Comparison of ENCODE assay signal across 1 cellular context in the genomic region with DNA sequence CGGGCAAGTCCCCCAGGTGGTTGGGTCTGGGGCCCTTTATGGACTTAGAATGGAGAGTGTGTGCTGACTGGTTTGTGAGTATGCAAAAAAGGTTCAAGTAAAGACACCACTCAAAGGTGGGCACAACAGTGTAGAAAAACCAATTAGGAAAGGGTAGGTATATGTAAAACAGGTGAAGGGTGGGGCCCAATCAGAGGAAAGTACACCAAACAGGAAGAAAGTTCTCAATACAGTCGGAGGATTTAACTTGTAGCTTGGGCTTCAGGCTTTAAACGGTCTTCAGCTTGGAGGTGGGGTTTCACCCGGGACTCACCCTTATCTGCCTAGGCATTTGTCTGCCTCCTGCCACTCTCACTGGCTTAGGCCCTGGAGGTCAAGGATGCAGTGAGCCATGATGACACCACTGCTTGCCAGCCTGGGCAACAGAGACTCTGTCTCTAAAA.
TF ChIP-seq lines count a peak whose summit lies in the region.

No MANE protein-coding gene starts in this region.

TF ChIP-seq in K562, 482 proteins besides CTCF, POLR2A, EP300 and RAD21 (continued from another document and continues in another):
- TF ChIP-seq, protein P1, sequence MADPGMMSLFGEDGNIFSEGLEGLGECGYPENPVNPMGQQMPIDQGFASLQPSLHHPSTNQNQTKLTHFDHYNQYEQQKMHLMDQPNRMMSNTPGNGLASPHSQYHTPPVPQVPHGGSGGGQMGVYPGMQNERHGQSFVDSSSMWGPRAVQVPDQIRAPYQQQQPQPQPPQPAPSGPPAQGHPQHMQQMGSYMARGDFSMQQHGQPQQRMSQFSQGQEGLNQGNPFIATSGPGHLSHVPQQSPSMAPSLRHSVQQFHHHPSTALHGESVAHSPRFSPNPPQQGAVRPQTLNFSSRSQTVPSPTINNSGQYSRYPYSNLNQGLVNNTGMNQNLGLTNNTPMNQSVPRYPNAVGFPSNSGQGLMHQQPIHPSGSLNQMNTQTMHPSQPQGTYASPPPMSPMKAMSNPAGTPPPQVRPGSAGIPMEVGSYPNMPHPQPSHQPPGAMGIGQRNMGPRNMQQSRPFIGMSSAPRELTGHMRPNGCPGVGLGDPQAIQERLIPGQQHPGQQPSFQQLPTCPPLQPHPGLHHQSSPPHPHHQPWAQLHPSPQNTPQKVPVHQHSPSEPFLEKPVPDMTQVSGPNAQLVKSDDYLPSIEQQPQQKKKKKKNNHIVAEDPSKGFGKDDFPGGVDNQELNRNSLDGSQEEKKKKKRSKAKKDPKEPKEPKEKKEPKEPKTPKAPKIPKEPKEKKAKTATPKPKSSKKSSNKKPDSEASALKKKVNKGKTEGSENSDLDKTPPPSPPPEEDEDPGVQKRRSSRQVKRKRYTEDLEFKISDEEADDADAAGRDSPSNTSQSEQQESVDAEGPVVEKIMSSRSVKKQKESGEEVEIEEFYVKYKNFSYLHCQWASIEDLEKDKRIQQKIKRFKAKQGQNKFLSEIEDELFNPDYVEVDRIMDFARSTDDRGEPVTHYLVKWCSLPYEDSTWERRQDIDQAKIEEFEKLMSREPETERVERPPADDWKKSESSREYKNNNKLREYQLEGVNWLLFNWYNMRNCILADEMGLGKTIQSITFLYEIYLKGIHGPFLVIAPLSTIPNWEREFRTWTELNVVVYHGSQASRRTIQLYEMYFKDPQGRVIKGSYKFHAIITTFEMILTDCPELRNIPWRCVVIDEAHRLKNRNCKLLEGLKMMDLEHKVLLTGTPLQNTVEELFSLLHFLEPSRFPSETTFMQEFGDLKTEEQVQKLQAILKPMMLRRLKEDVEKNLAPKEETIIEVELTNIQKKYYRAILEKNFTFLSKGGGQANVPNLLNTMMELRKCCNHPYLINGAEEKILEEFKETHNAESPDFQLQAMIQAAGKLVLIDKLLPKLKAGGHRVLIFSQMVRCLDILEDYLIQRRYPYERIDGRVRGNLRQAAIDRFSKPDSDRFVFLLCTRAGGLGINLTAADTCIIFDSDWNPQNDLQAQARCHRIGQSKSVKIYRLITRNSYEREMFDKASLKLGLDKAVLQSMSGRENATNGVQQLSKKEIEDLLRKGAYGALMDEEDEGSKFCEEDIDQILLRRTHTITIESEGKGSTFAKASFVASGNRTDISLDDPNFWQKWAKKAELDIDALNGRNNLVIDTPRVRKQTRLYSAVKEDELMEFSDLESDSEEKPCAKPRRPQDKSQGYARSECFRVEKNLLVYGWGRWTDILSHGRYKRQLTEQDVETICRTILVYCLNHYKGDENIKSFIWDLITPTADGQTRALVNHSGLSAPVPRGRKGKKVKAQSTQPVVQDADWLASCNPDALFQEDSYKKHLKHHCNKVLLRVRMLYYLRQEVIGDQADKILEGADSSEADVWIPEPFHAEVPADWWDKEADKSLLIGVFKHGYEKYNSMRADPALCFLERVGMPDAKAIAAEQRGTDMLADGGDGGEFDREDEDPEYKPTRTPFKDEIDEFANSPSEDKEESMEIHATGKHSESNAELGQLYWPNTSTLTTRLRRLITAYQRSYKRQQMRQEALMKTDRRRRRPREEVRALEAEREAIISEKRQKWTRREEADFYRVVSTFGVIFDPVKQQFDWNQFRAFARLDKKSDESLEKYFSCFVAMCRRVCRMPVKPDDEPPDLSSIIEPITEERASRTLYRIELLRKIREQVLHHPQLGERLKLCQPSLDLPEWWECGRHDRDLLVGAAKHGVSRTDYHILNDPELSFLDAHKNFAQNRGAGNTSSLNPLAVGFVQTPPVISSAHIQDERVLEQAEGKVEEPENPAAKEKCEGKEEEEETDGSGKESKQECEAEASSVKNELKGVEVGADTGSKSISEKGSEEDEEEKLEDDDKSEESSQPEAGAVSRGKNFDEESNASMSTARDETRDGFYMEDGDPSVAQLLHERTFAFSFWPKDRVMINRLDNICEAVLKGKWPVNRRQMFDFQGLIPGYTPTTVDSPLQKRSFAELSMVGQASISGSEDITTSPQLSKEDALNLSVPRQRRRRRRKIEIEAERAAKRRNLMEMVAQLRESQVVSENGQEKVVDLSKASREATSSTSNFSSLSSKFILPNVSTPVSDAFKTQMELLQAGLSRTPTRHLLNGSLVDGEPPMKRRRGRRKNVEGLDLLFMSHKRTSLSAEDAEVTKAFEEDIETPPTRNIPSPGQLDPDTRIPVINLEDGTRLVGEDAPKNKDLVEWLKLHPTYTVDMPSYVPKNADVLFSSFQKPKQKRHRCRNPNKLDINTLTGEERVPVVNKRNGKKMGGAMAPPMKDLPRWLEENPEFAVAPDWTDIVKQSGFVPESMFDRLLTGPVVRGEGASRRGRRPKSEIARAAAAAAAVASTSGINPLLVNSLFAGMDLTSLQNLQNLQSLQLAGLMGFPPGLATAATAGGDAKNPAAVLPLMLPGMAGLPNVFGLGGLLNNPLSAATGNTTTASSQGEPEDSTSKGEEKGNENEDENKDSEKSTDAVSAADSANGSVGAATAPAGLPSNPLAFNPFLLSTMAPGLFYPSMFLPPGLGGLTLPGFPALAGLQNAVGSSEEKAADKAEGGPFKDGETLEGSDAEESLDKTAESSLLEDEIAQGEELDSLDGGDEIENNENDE (IDR thresholded peaks at IDR 0.05; ENCODE audit: low read depth, low read length): no peak
- TF ChIP-seq, protein P2, sequence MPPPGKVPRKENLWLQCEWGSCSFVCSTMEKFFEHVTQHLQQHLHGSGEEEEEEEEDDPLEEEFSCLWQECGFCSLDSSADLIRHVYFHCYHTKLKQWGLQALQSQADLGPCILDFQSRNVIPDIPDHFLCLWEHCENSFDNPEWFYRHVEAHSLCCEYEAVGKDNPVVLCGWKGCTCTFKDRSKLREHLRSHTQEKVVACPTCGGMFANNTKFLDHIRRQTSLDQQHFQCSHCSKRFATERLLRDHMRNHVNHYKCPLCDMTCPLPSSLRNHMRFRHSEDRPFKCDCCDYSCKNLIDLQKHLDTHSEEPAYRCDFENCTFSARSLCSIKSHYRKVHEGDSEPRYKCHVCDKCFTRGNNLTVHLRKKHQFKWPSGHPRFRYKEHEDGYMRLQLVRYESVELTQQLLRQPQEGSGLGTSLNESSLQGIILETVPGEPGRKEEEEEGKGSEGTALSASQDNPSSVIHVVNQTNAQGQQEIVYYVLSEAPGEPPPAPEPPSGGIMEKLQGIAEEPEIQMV (tag; conservative IDR thresholded peaks at IDR 0.05; ENCODE audit: low read depth): peak; percentile 97
- TF ChIP-seq RFX5 (IDR thresholded peaks at IDR 0.05; ENCODE audit: low read depth, low read length) (0 out of 2 replicates have a peak, but pooled peaks have one; percentile 18), HMG20A (CRISPR knock-in tag; conservative IDR thresholded peaks at IDR 0.05) (no peak), ZBED1 (IDR thresholded peaks at IDR 0.05) (no peak), MYC (IDR thresholded peaks at IDR 0.05; ENCODE audit: low read depth, low read length) (no peak), MYC (CRISPR knock-in tag; IDR thresholded peaks at IDR 0.05; ENCODE audit: borderline replicate concordance, low read depth) (no peak), KDM2B (CRISPR knock-in tag; IDR thresholded peaks at IDR 0.05) (no peak), ZC3H4 (CRISPR knock-in tag; IDR thresholded peaks at IDR 0.05; ENCODE audit: borderline replicate concordance) (no peak), RBM14 (IDR thresholded peaks at IDR 0.05; ENCODE audit: borderline replicate concordance, insufficient read depth, low read depth, low read length) (no peak), SMAD1 (IDR thresholded peaks at IDR 0.05; ENCODE audit: low read depth, low read length, partially characterized antibody) (no peak), ZFP30 (CRISPR knock-in tag; IDR thresholded peaks at IDR 0.05; ENCODE audit: borderline replicate concordance) (no peak), ZNF57 (CRISPR knock-in tag; IDR thresholded peaks at IDR 0.05) (no peak), SIN3A (IDR thresholded peaks at IDR 0.05; ENCODE audit: borderline replicate concordance in 2 of 2, control insufficient read depth in 1 of 2, low read depth in 2 of 2, low read length in 2 of 2) (no peak), BRF1 (IDR thresholded peaks at IDR 0.05; ENCODE audit: borderline replicate concordance, extremely low read depth, insufficient read length) (no peak), PCBP2 (IDR thresholded peaks at IDR 0.05; ENCODE audit: low read depth, low read length, poor library complexity, severe bottlenecking) (no peak), ZNF316 (IDR thresholded peaks at IDR 0.05) (0 out of 2 replicates have a peak, but pooled peaks have one; percentile 34), NR2C1 (IDR thresholded peaks at IDR 0.05) (no peak), NR2C1 (tag; IDR thresholded peaks at IDR 0.05) (0 out of 2 replicates have a peak, but pooled peaks have one; percentile 38), ZSCAN29 (IDR thresholded peaks at IDR 0.05) (no peak)
- TF ChIP-seq, protein P3, sequence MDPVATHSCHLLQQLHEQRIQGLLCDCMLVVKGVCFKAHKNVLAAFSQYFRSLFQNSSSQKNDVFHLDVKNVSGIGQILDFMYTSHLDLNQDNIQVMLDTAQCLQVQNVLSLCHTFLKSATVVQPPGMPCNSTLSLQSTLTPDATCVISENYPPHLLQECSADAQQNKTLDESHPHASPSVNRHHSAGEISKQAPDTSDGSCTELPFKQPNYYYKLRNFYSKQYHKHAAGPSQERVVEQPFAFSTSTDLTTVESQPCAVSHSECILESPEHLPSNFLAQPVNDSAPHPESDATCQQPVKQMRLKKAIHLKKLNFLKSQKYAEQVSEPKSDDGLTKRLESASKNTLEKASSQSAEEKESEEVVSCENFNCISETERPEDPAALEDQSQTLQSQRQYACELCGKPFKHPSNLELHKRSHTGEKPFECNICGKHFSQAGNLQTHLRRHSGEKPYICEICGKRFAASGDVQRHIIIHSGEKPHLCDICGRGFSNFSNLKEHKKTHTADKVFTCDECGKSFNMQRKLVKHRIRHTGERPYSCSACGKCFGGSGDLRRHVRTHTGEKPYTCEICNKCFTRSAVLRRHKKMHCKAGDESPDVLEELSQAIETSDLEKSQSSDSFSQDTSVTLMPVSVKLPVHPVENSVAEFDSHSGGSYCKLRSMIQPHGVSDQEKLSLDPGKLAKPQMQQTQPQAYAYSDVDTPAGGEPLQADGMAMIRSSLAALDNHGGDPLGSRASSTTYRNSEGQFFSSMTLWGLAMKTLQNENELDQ (CRISPR knock-in tag; IDR thresholded peaks at IDR 0.05; ENCODE audit: borderline replicate concordance): no peak
- TF ChIP-seq, protein P4, sequence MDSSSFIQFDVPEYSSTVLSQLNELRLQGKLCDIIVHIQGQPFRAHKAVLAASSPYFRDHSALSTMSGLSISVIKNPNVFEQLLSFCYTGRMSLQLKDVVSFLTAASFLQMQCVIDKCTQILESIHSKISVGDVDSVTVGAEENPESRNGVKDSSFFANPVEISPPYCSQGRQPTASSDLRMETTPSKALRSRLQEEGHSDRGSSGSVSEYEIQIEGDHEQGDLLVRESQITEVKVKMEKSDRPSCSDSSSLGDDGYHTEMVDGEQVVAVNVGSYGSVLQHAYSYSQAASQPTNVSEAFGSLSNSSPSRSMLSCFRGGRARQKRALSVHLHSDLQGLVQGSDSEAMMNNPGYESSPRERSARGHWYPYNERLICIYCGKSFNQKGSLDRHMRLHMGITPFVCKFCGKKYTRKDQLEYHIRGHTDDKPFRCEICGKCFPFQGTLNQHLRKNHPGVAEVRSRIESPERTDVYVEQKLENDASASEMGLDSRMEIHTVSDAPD (CRISPR knock-in tag; IDR thresholded peaks at IDR 0.05): no peak
- TF ChIP-seq, protein P5, sequence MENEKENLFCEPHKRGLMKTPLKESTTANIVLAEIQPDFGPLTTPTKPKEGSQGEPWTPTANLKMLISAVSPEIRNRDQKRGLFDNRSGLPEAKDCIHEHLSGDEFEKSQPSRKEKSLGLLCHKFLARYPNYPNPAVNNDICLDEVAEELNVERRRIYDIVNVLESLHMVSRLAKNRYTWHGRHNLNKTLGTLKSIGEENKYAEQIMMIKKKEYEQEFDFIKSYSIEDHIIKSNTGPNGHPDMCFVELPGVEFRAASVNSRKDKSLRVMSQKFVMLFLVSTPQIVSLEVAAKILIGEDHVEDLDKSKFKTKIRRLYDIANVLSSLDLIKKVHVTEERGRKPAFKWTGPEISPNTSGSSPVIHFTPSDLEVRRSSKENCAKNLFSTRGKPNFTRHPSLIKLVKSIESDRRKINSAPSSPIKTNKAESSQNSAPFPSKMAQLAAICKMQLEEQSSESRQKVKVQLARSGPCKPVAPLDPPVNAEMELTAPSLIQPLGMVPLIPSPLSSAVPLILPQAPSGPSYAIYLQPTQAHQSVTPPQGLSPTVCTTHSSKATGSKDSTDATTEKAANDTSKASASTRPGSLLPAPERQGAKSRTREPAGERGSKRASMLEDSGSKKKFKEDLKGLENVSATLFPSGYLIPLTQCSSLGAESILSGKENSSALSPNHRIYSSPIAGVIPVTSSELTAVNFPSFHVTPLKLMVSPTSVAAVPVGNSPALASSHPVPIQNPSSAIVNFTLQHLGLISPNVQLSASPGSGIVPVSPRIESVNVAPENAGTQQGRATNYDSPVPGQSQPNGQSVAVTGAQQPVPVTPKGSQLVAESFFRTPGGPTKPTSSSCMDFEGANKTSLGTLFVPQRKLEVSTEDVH (IDR thresholded peaks at IDR 0.05; ENCODE audit: low read depth, partially characterized antibody): no peak
- TF ChIP-seq, protein P6, sequence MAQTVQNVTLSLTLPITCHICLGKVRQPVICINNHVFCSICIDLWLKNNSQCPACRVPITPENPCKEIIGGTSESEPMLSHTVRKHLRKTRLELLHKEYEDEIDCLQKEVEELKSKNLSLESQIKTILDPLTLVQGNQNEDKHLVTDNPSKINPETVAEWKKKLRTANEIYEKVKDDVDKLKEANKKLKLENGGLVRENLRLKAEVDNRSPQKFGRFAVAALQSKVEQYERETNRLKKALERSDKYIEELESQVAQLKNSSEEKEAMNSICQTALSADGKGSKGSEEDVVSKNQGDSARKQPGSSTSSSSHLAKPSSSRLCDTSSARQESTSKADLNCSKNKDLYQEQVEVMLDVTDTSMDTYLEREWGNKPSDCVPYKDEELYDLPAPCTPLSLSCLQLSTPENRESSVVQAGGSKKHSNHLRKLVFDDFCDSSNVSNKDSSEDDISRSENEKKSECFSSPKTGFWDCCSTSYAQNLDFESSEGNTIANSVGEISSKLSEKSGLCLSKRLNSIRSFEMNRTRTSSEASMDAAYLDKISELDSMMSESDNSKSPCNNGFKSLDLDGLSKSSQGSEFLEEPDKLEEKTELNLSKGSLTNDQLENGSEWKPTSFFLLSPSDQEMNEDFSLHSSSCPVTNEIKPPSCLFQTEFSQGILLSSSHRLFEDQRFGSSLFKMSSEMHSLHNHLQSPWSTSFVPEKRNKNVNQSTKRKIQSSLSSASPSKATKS (CRISPR knock-in tag; IDR thresholded peaks at IDR 0.05): no peak
- TF ChIP-seq, protein P7, sequence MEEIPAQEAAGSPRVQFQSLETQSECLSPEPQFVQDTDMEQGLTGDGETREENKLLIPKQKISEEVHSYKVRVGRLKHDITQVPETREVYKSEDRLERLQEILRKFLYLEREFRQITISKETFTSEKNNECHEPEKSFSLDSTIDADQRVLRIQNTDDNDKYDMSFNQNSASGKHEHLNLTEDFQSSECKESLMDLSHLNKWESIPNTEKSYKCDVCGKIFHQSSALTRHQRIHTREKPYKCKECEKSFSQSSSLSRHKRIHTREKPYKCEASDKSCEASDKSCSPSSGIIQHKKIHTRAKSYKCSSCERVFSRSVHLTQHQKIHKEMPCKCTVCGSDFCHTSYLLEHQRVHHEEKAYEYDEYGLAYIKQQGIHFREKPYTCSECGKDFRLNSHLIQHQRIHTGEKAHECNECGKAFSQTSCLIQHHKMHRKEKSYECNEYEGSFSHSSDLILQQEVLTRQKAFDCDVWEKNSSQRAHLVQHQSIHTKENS (CRISPR knock-in tag; IDR thresholded peaks at IDR 0.05): no peak
- TF ChIP-seq, protein P8, sequence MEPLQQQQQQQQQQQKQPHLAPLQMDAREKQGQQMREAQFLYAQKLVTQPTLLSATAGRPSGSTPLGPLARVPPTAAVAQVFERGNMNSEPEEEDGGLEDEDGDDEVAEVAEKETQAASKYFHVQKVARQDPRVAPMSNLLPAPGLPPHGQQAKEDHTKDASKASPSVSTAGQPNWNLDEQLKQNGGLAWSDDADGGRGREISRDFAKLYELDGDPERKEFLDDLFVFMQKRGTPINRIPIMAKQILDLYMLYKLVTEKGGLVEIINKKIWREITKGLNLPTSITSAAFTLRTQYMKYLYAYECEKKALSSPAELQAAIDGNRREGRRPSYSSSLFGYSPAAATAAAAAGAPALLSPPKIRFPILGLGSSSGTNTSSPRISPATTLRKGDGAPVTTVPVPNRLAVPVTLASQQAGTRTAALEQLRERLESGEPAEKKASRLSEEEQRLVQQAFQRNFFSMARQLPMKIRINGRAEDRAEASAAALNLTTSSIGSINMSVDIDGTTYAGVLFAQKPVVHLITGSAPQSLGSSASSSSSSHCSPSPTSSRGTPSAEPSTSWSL (CRISPR knock-in tag; IDR thresholded peaks at IDR 0.05; ENCODE audit: borderline replicate concordance): no peak
